Comparison of ENCODE assay signal across 14 cellular contexts in the genomic region with DNA sequence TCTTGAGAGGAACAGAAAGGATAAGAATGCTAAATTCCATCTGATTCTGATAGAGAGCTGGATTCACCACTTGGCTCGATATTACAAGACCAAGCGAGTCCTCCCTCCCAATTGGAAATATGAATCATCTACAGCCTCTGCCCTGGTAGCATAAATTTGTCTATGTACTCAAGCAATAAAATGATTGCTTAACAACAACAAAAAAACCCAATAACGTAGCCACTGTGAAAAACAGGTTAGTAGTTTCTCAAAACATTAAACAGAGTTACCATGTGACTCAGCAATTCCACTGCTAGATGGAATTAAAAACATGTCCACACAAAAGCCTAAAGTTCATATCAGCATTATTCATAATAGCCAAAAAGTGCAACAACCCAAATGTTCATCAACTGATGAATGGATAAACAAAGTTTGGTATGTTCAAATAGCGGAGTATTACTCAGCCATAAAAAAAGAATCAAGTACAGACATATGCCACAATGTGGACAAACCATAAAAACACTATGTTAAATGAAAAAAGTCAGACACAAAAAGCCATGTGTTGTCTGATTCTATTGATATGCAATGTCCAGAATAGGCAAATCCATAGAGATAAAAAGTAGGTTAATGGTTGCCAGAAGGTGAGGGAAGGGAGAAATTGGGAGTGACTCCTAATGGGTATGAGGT. TPM values are rescaled to one million over a fixed set of nuclear protein-coding genes. Genes with fewer than 3 reads are reported as not detected.
DNase-seq lines count a peak whose midpoint lies in the region; ATAC-seq, FAIRE-seq and TF ChIP-seq lines count a peak whose summit lies in the region.
"Had no signal": no experiment of that assay in that cellular context is flagged by ENCODE, and none has a peak within 500 bp of the region (broad histone marks: within the 10 kb centered on the region; RNA-seq: fewer than 3 reads in every experiment).

No MANE protein-coding gene starts in this region.

- H3K27me3 Mint-ChIP-seq in nephron progenitor cell (ENCODE audit: low read depth, poor library complexity) = peaks cover 18% of the 10 kb centered on the region

- FAIRE-seq in RCC 7860 (lab: Jason Lieb, UNC) = no peak
- no peak for FAIRE-seq in GM19239 (lab: Jason Lieb, UNC)

- peaks cover 8% of the 10 kb centered on the region for H3K9me3 Mint-ChIP-seq in nephron progenitor cell
- H3K9me3 Mint-ChIP-seq: activated naive CD8-positive, alpha-beta T cell treated with anti-CD3 and anti-CD28 coated beads, Interleukin-2, amount 10 ng/mL, durations not matched to agents 7 days and 5 days; GM23338 had no signal

- H3K27ac Mint-ChIP-seq in nephron progenitor cell = no peak overlapping the region
- H3K27ac Mint-ChIP-seq: activated naive CD8-positive, alpha-beta T cell treated with anti-CD3 and anti-CD28 coated beads, Interleukin-2, amount 10 ng/mL, durations not matched to agents 7 days and 5 days; GM23338 had no signal

- no peaks in the 10 kb centered on the region for H3K36me3 Mint-ChIP-seq in nephron progenitor cell (ENCODE audit: low read depth)
- H3K36me3 Mint-ChIP-seq: activated naive CD8-positive, alpha-beta T cell treated with anti-CD3 and anti-CD28 coated beads, Interleukin-2, amount 10 ng/mL, durations not matched to agents 7 days and 5 days had no signal

- DNase-seq in EL (peak; percentile 91), RCC 7860 (ENCODE audit: low spot score) (peak; percentile 41), epithelial cell of prostate (ENCODE audit: low read depth, low spot score) (peak; percentile 96), pulmonary artery endothelial cell (ENCODE audit: low read depth, low spot score) (peak; percentile 41), nephron progenitor cell (no peak), NCI-H82 (lab: John Stamatoyannopoulos, UW) (no peak), GM19239 (ENCODE audit: insufficient read length, low spot score) (no peak)
- no peak for DNase-seq in stimulated activated naive CD8-positive, alpha-beta T cell treated with anti-CD3 and anti-CD28 coated beads, Interleukin-15, Interleukin-2, amounts not matched to agents 100 U/mL and 50 U/mL, for 24 hours
- DNase-seq: activated CD4-positive, alpha-beta T cell treated with anti-CD3 and anti-CD28 coated beads for 48 hours; activated naive CD8-positive, alpha-beta T cell treated with anti-CD3 and anti-CD28 coated beads, Interleukin-2, amount 10 ng/mL, durations not matched to agents 7 days and 5 days; NCI-H1930; stimulated activated CD4-positive, alpha-beta T cell treated with anti-CD3 and anti-CD28 coated beads, Interleukin-1b, Interleukin-23, amount 100 ng/mL, for 48 hours had no signal

- H3K4me3 Mint-ChIP-seq in nephron progenitor cell = no peak overlapping the region
- H3K4me3 Mint-ChIP-seq: activated naive CD8-positive, alpha-beta T cell treated with anti-CD3 and anti-CD28 coated beads, Interleukin-2, amount 10 ng/mL, durations not matched to agents 7 days and 5 days; GM23338 had no signal

- peak overlapping the region; percentile 91 for H3K27ac ChIP-seq in epithelial cell of prostate

- H3K4me1 Mint-ChIP-seq in nephron progenitor cell = peaks cover 15% of the 10 kb centered on the region
- H3K4me1 Mint-ChIP-seq: activated naive CD8-positive, alpha-beta T cell treated with anti-CD3 and anti-CD28 coated beads, Interleukin-2, amount 10 ng/mL, durations not matched to agents 7 days and 5 days; GM23338 had no signal

- no peak for TF ChIP-seq CTCF in nephron progenitor cell (IDR thresholded peaks at IDR 0.05)

- ATAC-seq in stimulated activated naive CD8-positive, alpha-beta T cell treated with anti-CD3 and anti-CD28 coated beads, Interleukin-15, Interleukin-2, amounts not matched to agents 100 U/mL and 50 U/mL, for 24 hours = no peak
- ATAC-seq: GM23338, Right ventricle myocardium inferior had no signal

RNA-seq across cellular contexts. Expression of a gene that starts 16.8 kb away (rescaled TPM):
- total RNA-seq in pulmonary artery endothelial cell = 0.11 and 0.13 TPM in 2 replicates
- total RNA-seq: Right ventricle myocardium inferior had no signal

Comparison
In these comparisons a context has a peak if more than half of its experiments do, and no peak if none do; other contexts are left out.
1. DNase-seq: peak in EL (single experiment), RCC 7860 (single experiment), epithelial cell of prostate (single experiment) and pulmonary artery endothelial cell (single experiment); none in nephron progenitor cell (single experiment), NCI-H82 (single experiment), stimulated activated naive CD8-positive, alpha-beta T cell treated with anti-CD3 and anti-CD28 coated beads, Interleukin-15, Interleukin-2, amounts not matched to agents 100 U/mL and 50 U/mL, for 24 hours (single experiment) and GM19239 (single experiment).